In the genomic region with DNA sequence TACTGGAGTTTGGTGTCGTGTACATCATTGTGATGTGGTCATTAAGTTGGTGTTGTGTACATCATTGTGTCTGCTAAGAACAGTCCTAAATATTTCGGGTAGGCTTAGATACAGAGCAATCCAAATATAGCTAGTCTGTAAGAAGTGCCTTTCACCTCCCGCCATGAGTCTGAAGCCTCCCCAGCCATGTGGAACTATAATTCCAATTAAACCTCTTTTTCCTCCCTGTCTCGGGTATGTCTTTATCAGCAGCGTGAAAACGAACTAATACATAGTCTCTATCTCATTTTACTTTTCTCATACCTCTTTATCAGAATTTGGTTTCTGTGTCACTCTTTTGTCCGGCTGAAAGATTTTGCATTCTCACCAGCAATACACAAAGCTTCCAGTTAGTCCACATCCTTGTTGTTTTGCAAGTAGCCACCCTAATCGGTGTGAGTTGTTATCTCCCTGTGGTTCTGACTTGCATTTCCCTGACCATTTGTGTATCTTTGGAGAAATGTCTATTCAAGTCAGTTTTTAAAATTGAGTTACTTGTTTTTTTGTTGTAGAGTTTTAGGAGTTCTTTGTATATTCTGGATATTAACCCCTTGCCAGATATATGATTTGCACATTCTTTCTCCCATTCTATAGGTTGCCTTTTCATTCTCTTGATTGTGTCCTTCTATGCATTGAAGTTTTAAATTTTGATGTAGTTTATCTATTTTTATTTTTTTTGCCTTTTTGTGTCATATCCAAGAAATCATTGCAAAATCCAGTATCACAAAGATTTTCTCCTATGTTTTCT, we compare ENCODE assay signal across 18 cellular contexts.
"Had no signal": no experiment of that assay in that cellular context is flagged by ENCODE, and none has a peak within 500 bp of the region (broad histone marks: within the 10 kb centered on the region; RNA-seq: fewer than 3 reads in every experiment).

No MANE protein-coding gene starts in this region.

- DNase-seq: activated CD4-positive, alpha-beta T cell treated with anti-CD3 and anti-CD28 coated beads for 48 hours; activated CD8-positive, alpha-beta memory T cell treated with anti-CD3 and anti-CD28 coated beads, Interleukin-2, amount 50 U/mL, for 4 hours; activated CD8-positive, alpha-beta T cell treated with anti-CD3 and anti-CD28 coated beads for 36 hours; activated gamma-delta T cell; activated T-cell treated with anti-CD3 and anti-CD28 coated beads, Interleukin-2, amount 50 U/mL, for 48 hours; amygdala; effector memory CD4-positive, alpha-beta T cell; heart right ventricle; left cardiac atrium; mammary epithelial cell; naive thymus-derived CD8-positive, alpha-beta T cell; T-cell; T1000; thyroid gland had no signal

- H3K27ac ChIP-seq: parathyroid adenoma, thyroid gland had no signal

- ATAC-seq: activated CD8-positive, alpha-beta T cell treated with anti-CD3 and anti-CD28 coated beads for 36 hours; heart right ventricle; left cardiac atrium; naive thymus-derived CD8-positive, alpha-beta T cell; stimulated activated memory B cell treated with anti-CD40 and anti-IgM and Interleukin-4, amounts not matched to agents 10 μg/mL and 1 μg/mL and 100 μg/mL, for 72 hours; T-cell had no signal

- H3K27me3 ChIP-seq: heart right ventricle, neutrophil, thyroid gland had no signal

- H3K4me3 ChIP-seq: heart right ventricle, mucosa of descending colon, thyroid gland had no signal

- H3K9ac ChIP-seq: parathyroid adenoma had no signal

- H3K79me2 ChIP-seq: parathyroid adenoma had no signal

- H3K36me3 ChIP-seq: neutrophil, thyroid gland had no signal

- H3K9me3 ChIP-seq: heart right ventricle, mucosa of descending colon, neutrophil, thyroid gland had no signal
